Comparison of ENCODE assay signal across 15 cellular contexts in the genomic region with DNA sequence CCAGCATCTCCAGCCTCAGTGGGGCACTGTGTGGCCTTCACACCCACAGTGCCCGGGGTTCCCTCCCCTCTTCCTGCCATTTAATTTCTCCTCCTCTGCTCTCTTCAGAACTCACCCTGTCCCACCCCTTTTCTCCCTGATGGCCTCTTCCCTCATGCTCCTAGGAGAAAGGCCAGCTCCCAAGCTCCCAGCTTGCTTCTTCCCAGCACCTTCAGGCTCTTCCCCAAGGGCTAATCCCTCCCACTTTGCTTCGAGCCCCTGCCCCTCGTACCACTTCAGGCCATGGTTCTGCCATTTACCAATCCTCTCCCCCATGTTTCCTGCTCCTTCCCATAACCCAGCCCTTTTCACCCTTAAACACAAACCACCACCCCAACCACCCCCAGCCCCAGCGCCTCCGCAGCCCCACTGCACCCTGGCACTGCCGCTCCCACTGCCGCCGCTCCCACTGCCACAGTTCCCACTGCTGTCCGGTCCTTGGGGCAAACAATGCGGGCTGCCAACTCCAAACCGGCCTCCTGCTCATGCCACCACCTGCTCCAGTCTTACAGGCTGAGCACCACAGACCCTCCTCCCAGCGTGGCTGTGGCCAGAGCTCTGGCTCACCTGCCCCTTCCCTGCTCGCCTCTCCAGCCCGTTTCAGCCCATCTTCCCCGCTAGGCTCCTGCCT. TPM values are rescaled to one million over a fixed set of nuclear protein-coding genes. Genes with fewer than 3 reads are reported as not detected.
DNase-seq lines count a peak whose midpoint lies in the region; ATAC-seq and TF ChIP-seq lines count a peak whose summit lies in the region.
"Had no signal": no experiment of that assay in that cellular context is flagged by ENCODE, and none has a peak within 500 bp of the region (broad histone marks: within the 10 kb centered on the region; RNA-seq: fewer than 3 reads in every experiment).

No MANE protein-coding gene starts in this region.

- TF ChIP-seq CTCF in WTC11 (IDR thresholded peaks at IDR 0.05) (no peak), heart left ventricle (IDR thresholded peaks at IDR 0.05) (no peak)
- no peak for TF ChIP-seq CTCF in CD4-positive, alpha-beta T cell (IDR thresholded peaks at IDR 0.05)

- no peaks in the 10 kb centered on the region for H3K36me3 Mint-ChIP-seq in WTC11
- no peaks in the 10 kb centered on the region for H3K36me3 Mint-ChIP-seq in effector memory CD8-positive, alpha-beta T cell (ENCODE audit: insufficient read depth)
- H3K36me3 Mint-ChIP-seq in CD4-positive, alpha-beta T cell (ENCODE audit: low read depth), result no peaks in the 10 kb centered on the region
- H3K36me3 Mint-ChIP-seq: CD8-positive, alpha-beta memory T cell had no signal

- POLR2A ChIA-PET in WTC11 (lab: Charles Lee), result interaction anchor here (1.4 kb wide), 1 partner anchor 11 kb away, joined by 3 read pairs; no protein-coding TSS in a partner anchor
- POLR2A ChIA-PET in CD4-positive, alpha-beta T cell (lab: Charles Lee), result no interaction called here

- no peaks in the 10 kb centered on the region for H3K9me3 Mint-ChIP-seq in WTC11
- no peaks in the 10 kb centered on the region for H3K9me3 Mint-ChIP-seq in effector memory CD8-positive, alpha-beta T cell
- no peaks in the 10 kb centered on the region for H3K9me3 Mint-ChIP-seq in CD4-positive, alpha-beta T cell
- H3K9me3 Mint-ChIP-seq: activated T-helper 2 cell treated with anti-CD3 and anti-CD28 coated beads, Interferon-gamma antibody, Interleukin-2, Interleukin-4, amounts not matched to agents 10 μg/mL and 5 μg/mL and 100 μg/mL, durations not matched to agents 14 hours and 24 hours and 36 hours; CD8-positive, alpha-beta memory T cell; central memory CD8-positive, alpha-beta T cell; nephron had no signal

- H3K4me3 ChIP-seq in heart left ventricle, result no peak overlapping the region

- no peak for TF ChIP-seq POLR2A in heart left ventricle (IDR thresholded peaks at IDR 0.05)

- WGBS in heart left ventricle, 4 donors, result 64 to 74% (median 70%) methylated on average over 15 of the region's 15 CpGs

- CTCF ChIA-PET in WTC11 (lab: Charles Lee), result interaction anchor here (1.6 kb wide), 1 partner anchor 8 kb away, joined by 6 read pairs; no protein-coding TSS in a partner anchor
- CTCF ChIA-PET in CD4-positive, alpha-beta T cell (lab: Charles Lee), result no interaction called here

- H3K9me3 ChIP-seq in heart left ventricle, result no peaks in the 10 kb centered on the region
- no peaks in the 10 kb centered on the region for H3K9me3 ChIP-seq in CD4-positive, alpha-beta T cell (ENCODE audit: control insufficient read depth, low read length)

- H3K4me1 ChIP-seq in heart left ventricle, result peaks cover 0 to 37% (median 22%) of the 10 kb centered on the region in 12 donors

- ATAC-seq in WTC11 (peak; percentile 32), heart left ventricle (peak in 3 of 4 donors; percentile 3 to 18 (median 12)), GM21360 (IDR thresholded peaks at IDR 0.05; ENCODE audit: unreplicated experiment) (no peak)
- ATAC-seq in effector memory CD8-positive, alpha-beta T cell (replicated peaks), result no peak
- ATAC-seq in CD4-positive, alpha-beta T cell (ENCODE audit: poor library complexity), result no peak

- no peak overlapping the region for H3K27ac Mint-ChIP-seq in WTC11
- no peak overlapping the region for H3K27ac Mint-ChIP-seq in effector memory CD8-positive, alpha-beta T cell
- H3K27ac Mint-ChIP-seq in CD4-positive, alpha-beta T cell, result no peak overlapping the region
- H3K27ac Mint-ChIP-seq: activated T-helper 2 cell treated with anti-CD3 and anti-CD28 coated beads, Interferon-gamma antibody, Interleukin-2, Interleukin-4, amounts not matched to agents 10 μg/mL and 5 μg/mL and 100 μg/mL, durations not matched to agents 14 hours and 24 hours and 36 hours; CD8-positive, alpha-beta memory T cell had no signal

- no peaks in the 10 kb centered on the region for H3K27me3 ChIP-seq in heart left ventricle
- no peaks in the 10 kb centered on the region for H3K27me3 ChIP-seq in CD4-positive, alpha-beta T cell (ENCODE audit: control insufficient read depth, insufficient read depth, low read length)

- intact Hi-C loops in heart left ventricle (cut with DNase I) (loop anchor here in 1 of 10 donors (5.0 kb wide), 1 partner anchor 55 kb away; no protein-coding TSS in a partner anchor), posterior vena cava (cut with DNase I) (no loop called here)
- intact Hi-C loops in CD4-positive, alpha-beta T cell (cut with DNase I, micrococcal nuclease), result no loop called here

- H3K4me1 Mint-ChIP-seq in WTC11, result peaks cover 5% of the 10 kb centered on the region
- no peaks in the 10 kb centered on the region for H3K4me1 Mint-ChIP-seq in effector memory CD8-positive, alpha-beta T cell (ENCODE audit: low read depth in 2 of 2)
- no peaks in the 10 kb centered on the region for H3K4me1 Mint-ChIP-seq in CD4-positive, alpha-beta T cell (ENCODE audit: low read depth)
- H3K4me1 Mint-ChIP-seq: CD8-positive, alpha-beta memory T cell; central memory CD8-positive, alpha-beta T cell had no signal

- peak overlapping the region; percentile 15 to 93 (median 76) for H3K27ac ChIP-seq in heart left ventricle
- H3K27ac ChIP-seq in CD4-positive, alpha-beta T cell (ENCODE audit: low read depth, low read length), result no peak overlapping the region

- no peak overlapping the region for H3K4me3 Mint-ChIP-seq in WTC11
- H3K4me3 Mint-ChIP-seq in effector memory CD8-positive, alpha-beta T cell, result no peak overlapping the region
- H3K4me3 Mint-ChIP-seq in CD4-positive, alpha-beta T cell, result no peak overlapping the region
- H3K4me3 Mint-ChIP-seq: central memory CD8-positive, alpha-beta T cell; nephron had no signal

- no peaks in the 10 kb centered on the region for H3K27me3 Mint-ChIP-seq in WTC11 (ENCODE audit: low read depth)
- peaks cover 5 to 19% of the 10 kb centered on the region in 2 donors for H3K27me3 Mint-ChIP-seq in effector memory CD8-positive, alpha-beta T cell
- no peaks in the 10 kb centered on the region for H3K27me3 Mint-ChIP-seq in CD4-positive, alpha-beta T cell

- H3K36me3 ChIP-seq in heart left ventricle, result no peaks in the 10 kb centered on the region

- DNase-seq in D341Med (ENCODE audit: low spot score) (peak; percentile 40), WTC11 (ENCODE audit: low spot score) (no peak), heart left ventricle (peak in 1 of 5 donors; percentile 49), posterior vena cava (ENCODE audit: low spot score) (peak; percentile 59)
- no peak for DNase-seq in effector memory CD8-positive, alpha-beta T cell
- DNase-seq in CD4-positive, alpha-beta T cell, result no peak
- DNase-seq in activated naive CD4-positive, alpha-beta T cell treated with Interleukin-2 at 50 U/mL for 16 hours, result no peak
- DNase-seq: CD8-positive, alpha-beta memory T cell; mammary epithelial cell; NCI-H1930; NCI-H510A had no signal

TF ChIP-seq in WTC11, 78 proteins besides CTCF, POLR2A, EP300 and RAD21 (continues in another document):
- TF ChIP-seq, protein P1, sequence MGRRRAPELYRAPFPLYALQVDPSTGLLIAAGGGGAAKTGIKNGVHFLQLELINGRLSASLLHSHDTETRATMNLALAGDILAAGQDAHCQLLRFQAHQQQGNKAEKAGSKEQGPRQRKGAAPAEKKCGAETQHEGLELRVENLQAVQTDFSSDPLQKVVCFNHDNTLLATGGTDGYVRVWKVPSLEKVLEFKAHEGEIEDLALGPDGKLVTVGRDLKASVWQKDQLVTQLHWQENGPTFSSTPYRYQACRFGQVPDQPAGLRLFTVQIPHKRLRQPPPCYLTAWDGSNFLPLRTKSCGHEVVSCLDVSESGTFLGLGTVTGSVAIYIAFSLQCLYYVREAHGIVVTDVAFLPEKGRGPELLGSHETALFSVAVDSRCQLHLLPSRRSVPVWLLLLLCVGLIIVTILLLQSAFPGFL (CRISPR knock-in tag; IDR thresholded peaks at IDR 0.05; ENCODE audit: borderline replicate concordance), result no peak
- TF ChIP-seq, protein P2, sequence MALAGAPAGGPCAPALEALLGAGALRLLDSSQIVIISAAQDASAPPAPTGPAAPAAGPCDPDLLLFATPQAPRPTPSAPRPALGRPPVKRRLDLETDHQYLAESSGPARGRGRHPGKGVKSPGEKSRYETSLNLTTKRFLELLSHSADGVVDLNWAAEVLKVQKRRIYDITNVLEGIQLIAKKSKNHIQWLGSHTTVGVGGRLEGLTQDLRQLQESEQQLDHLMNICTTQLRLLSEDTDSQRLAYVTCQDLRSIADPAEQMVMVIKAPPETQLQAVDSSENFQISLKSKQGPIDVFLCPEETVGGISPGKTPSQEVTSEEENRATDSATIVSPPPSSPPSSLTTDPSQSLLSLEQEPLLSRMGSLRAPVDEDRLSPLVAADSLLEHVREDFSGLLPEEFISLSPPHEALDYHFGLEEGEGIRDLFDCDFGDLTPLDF (CRISPR knock-in tag; IDR thresholded peaks at IDR 0.05), result no peak
- no peak for TF ChIP-seq SOX15 (CRISPR knock-in tag; IDR thresholded peaks at IDR 0.05)
- no peak for TF ChIP-seq RELA (CRISPR knock-in tag; IDR thresholded peaks at IDR 0.05; ENCODE audit: borderline replicate concordance)
- no peak for TF ChIP-seq KAT7 (CRISPR knock-in tag; IDR thresholded peaks at IDR 0.05; ENCODE audit: borderline replicate concordance)
- TF ChIP-seq, protein P3, sequence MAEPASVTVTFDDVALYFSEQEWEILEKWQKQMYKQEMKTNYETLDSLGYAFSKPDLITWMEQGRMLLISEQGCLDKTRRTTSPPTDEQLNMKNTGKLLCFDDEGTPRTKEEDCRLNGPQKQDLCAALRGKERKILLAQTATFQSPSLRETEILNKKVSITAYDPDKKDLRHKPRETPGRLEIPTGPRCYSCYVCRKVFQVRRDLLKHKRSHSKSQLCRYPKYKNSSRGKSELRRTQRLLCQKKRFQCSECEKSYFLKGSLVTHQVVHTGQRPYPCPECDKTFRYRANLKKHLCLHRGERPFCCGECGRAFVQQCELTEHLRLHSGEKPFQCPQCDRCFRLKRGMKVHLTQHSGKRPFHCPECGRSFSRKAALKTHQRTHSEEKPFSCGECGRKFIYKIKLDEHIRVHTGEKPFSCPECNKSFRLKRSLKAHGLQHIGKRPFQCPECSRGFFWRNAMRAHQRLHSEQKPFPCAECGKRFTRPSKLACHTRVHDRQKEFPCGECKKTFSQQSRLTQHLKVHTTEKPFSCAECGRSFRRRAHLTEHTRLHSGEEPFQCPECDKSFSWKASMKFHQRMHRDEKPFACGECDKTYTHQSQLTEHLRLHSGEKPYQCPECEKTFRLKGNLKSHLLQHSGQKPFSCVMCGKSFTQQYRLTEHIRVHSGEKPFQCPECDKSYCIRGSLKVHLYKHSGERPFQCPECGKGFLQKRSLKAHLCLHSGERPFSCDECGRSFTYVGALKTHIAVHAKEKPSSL (CRISPR knock-in tag; conservative IDR thresholded peaks at IDR 0.05), result no peak
- TF ChIP-seq ZNF317 (CRISPR knock-in tag; IDR thresholded peaks at IDR 0.05; ENCODE audit: borderline replicate concordance, low read depth), result no peak

RNA-seq across cellular contexts. Expression of a gene that starts 28.6 kb away (rescaled TPM):
- total RNA-seq in WTC11 (2021), result 3.0 to 4.1 TPM (median 3.2 TPM) in 3 replicates
- total RNA-seq in heart left ventricle, result 10 to 100 TPM in 6 of 9 donors, 1 to 10 TPM in 3; 6.6 to 24.6 (median 12.6) TPM
- polyA plus RNA-seq in heart left ventricle, result 1 to 10 TPM; 1.8 to 9.3 TPM
- under 1 TPM; 0.29 to 0.42 TPM for total RNA-seq in posterior vena cava
- under 1 TPM; 0.16 to 0.47 TPM for total RNA-seq in CD4-positive, alpha-beta T cell
- polyA plus RNA-seq: CD8-positive, alpha-beta memory T cell had no signal

RNA-seq across cellular contexts. Expression of a gene that starts 42.7 kb away (rescaled TPM):
- 102 to 107 TPM (median 104 TPM) in 3 replicates for total RNA-seq in WTC11 (2021)
- 10 to 100 TPM; 16.8 to 60.8 (median 24.9) TPM for total RNA-seq in heart left ventricle
- 10 to 100 TPM; 14.2 to 29.9 TPM for polyA plus RNA-seq in heart left ventricle
- total RNA-seq in posterior vena cava, result 10 to 100 TPM; 30.4 to 80.8 TPM
- not detected for total RNA-seq in CD4-positive, alpha-beta T cell
- polyA plus RNA-seq: CD8-positive, alpha-beta memory T cell had no signal

Comparison
In these comparisons a context has a peak if more than half of its experiments do, and no peak if none do; other contexts are left out.
1. DNase-seq: peak in D341Med (single experiment) and posterior vena cava (single experiment); none in WTC11 (single experiment), effector memory CD8-positive, alpha-beta T cell (0 of 3), CD4-positive, alpha-beta T cell (0 of 10) and activated naive CD4-positive, alpha-beta T cell treated with Interleukin-2 at 50 U/mL for 16 hours (single experiment).
2. ATAC-seq: peak in WTC11 (single experiment) and heart left ventricle (3 of 4); none in effector memory CD8-positive, alpha-beta T cell (single experiment), CD4-positive, alpha-beta T cell (single experiment) and GM21360 (single experiment).
3. RNA of a gene that starts 42.7 kb away (total RNA-seq): 102 to 107 TPM in WTC11, 30.4 to 80.8 TPM in posterior vena cava and 16.8 to 60.8 TPM in heart left ventricle; not detected in CD4-positive, alpha-beta T cell; every median in the first group is over 10 times any median in the second.